Comparison of ENCODE assay signal across 14 cellular contexts in genomic region chr13:29266261-29266660, GRCh38.
"Had no signal": no experiment of that assay in that cellular context is flagged by ENCODE, and none has a peak within 500 bp of the region (broad histone marks: within the 10 kb centered on the region; RNA-seq: fewer than 3 reads in every experiment).

No MANE protein-coding gene starts in this region.

- DNase-seq: activated CD4-positive, alpha-beta memory T cell treated with anti-CD3 and anti-CD28 coated beads for 36 hours; activated CD4-positive, alpha-beta T cell treated with anti-CD3 and anti-CD28 coated beads for 36 hours; activated CD8-positive, alpha-beta memory T cell treated with anti-CD3 and anti-CD28 coated beads, Interleukin-2, amount 10 ng/mL, durations not matched to agents 7 days and 5 days; activated naive CD4-positive, alpha-beta T cell treated with anti-CD3 and anti-CD28 coated beads, Interleukin-2, amount 50 U/mL, for 16 hours; activated T-cell treated with anti-CD3 and anti-CD28 coated beads, Interleukin-2, amount 50 U/mL, for 1 hour; mammary epithelial cell; pancreas; sigmoid colon; spleen; stimulated activated CD4-positive, alpha-beta T cell treated with anti-CD3 and anti-CD28 coated beads, Interleukin-1b, Interleukin-23, amount 100 ng/mL, for 48 hours; upper lobe of right lung; WERI-Rb-1 had no signal

- H3K36me3 Mint-ChIP-seq: activated CD4-positive, alpha-beta memory T cell treated with anti-CD3 and anti-CD28 coated beads for 36 hours; activated CD8-positive, alpha-beta memory T cell treated with anti-CD3 and anti-CD28 coated beads, Interleukin-2, amount 10 ng/mL, durations not matched to agents 7 days and 5 days had no signal

- H3K27ac ChIP-seq: pancreas, sigmoid colon, spleen, thoracic aorta, upper lobe of right lung, WERI-Rb-1 had no signal

- H3K27me3 Mint-ChIP-seq: activated CD4-positive, alpha-beta T cell treated with anti-CD3 and anti-CD28 coated beads for 36 hours; activated CD8-positive, alpha-beta memory T cell treated with anti-CD3 and anti-CD28 coated beads, Interleukin-2, amount 10 ng/mL, durations not matched to agents 7 days and 5 days had no signal

- H3K36me3 ChIP-seq: pancreas, sigmoid colon, spleen, thoracic aorta, upper lobe of right lung, WERI-Rb-1 had no signal

- H3K4me1 Mint-ChIP-seq: activated CD4-positive, alpha-beta T cell treated with anti-CD3 and anti-CD28 coated beads for 36 hours; activated CD8-positive, alpha-beta memory T cell treated with anti-CD3 and anti-CD28 coated beads, Interleukin-2, amount 10 ng/mL, durations not matched to agents 7 days and 5 days; neural crest cell had no signal

- H3K27ac Mint-ChIP-seq: activated CD4-positive, alpha-beta memory T cell treated with anti-CD3 and anti-CD28 coated beads for 36 hours; activated CD4-positive, alpha-beta T cell treated with anti-CD3 and anti-CD28 coated beads for 36 hours; activated CD8-positive, alpha-beta memory T cell treated with anti-CD3 and anti-CD28 coated beads, Interleukin-2, amount 10 ng/mL, durations not matched to agents 7 days and 5 days had no signal

- H3K27me3 ChIP-seq: pancreas, sigmoid colon, spleen, upper lobe of right lung had no signal

- ATAC-seq: activated CD4-positive, alpha-beta T cell treated with anti-CD3 and anti-CD28 coated beads for 36 hours; activated CD8-positive, alpha-beta memory T cell treated with anti-CD3 and anti-CD28 coated beads, Interleukin-2, amount 10 ng/mL, durations not matched to agents 7 days and 5 days; pancreas; upper lobe of right lung had no signal

- H3K4me3 Mint-ChIP-seq: activated CD4-positive, alpha-beta memory T cell treated with anti-CD3 and anti-CD28 coated beads for 36 hours; activated CD4-positive, alpha-beta T cell treated with anti-CD3 and anti-CD28 coated beads for 36 hours; activated CD8-positive, alpha-beta memory T cell treated with anti-CD3 and anti-CD28 coated beads, Interleukin-2, amount 10 ng/mL, durations not matched to agents 7 days and 5 days; neural crest cell had no signal

- H3K4me1 ChIP-seq: pancreas, sigmoid colon, spleen, upper lobe of right lung had no signal

- H3K9me3 ChIP-seq: pancreas, thoracic aorta, upper lobe of right lung had no signal

- H3K4me3 ChIP-seq: pancreas, sigmoid colon, spleen, thoracic aorta, upper lobe of right lung had no signal
